Comparison of ENCODE assay signal across 34 cellular contexts in the genomic region with DNA sequence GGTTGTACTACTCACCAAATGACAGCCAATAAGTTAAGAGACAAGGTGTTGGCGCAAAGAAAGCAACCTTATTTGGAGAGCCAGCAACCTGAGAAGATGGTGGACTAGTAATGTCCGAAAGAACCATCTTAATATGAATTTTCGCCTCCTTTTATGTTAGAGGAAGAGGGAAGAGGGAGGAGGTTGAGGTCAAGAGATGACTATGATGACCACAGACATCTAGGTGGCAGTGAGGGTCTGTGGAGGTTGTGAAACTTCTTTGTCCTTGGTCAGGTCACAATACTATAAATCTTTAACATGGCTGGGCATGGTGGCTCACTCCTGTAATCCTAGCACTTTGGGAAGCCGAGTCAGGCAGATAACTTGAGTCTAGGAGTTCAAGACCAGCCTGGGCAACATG.
"Had no signal": no experiment of that assay in that cellular context is flagged by ENCODE, and none has a peak within 500 bp of the region (broad histone marks: within the 10 kb centered on the region; RNA-seq: fewer than 3 reads in every experiment).

No MANE protein-coding gene starts in this region.

- H3K27ac ChIP-seq: ascending aorta, body of pancreas, brain microvascular endothelial cell, breast epithelium, VCaP had no signal

- H3K4me1 Mint-ChIP-seq: activated CD4-positive, alpha-beta memory T cell treated with anti-CD3 and anti-CD28 coated beads, Interleukin-2, amount 10 ng/mL, durations not matched to agents 7 days and 5 days; activated CD4-positive, alpha-beta T cell treated with anti-CD3 and anti-CD28 coated beads, Interleukin-2, amount 10 ng/mL, durations not matched to agents 7 days and 5 days had no signal

- DNase-seq: activated CD4-positive, alpha-beta memory T cell treated with anti-CD3 and anti-CD28 coated beads, Interleukin-2, amount 10 ng/mL, durations not matched to agents 7 days and 5 days; activated CD4-positive, alpha-beta T cell treated with anti-CD3 and anti-CD28 coated beads for 1 hour; activated CD4-positive, alpha-beta T cell treated with anti-CD3 and anti-CD28 coated beads for 36 hours; activated CD4-positive, alpha-beta T cell treated with anti-CD3 and anti-CD28 coated beads for 48 hours; activated CD4-positive, alpha-beta T cell treated with anti-CD3 and anti-CD28 coated beads, Interleukin-2, amount 10 ng/mL, durations not matched to agents 7 days and 5 days; activated CD4-positive, alpha-beta T cell treated with anti-CD3 and anti-CD28 coated beads, Interleukin-2, amount 50 U/mL, for 48 hours; activated CD4-positive, CD25-positive, alpha-beta regulatory T cell; activated CD8-positive, alpha-beta memory T cell treated with anti-CD3 and anti-CD28 coated beads for 24 hours; activated CD8-positive, alpha-beta memory T cell treated with anti-CD3 and anti-CD28 coated beads, Interleukin-2, amount 10 ng/mL, durations not matched to agents 7 days and 5 days; activated CD8-positive, alpha-beta memory T cell treated with anti-CD3 and anti-CD28 coated beads, Interleukin-2, amount 50 U/mL, for 48 hours; activated CD8-positive, alpha-beta T cell treated with anti-CD3 and anti-CD28 coated beads, Interleukin-2, amount 10 ng/mL, durations not matched to agents 7 days and 5 days; activated effector memory CD4-positive, alpha-beta T cell treated with Interleukin-2 at 50 U/mL for 16 hours; activated gamma-delta T cell; activated naive CD4-positive, alpha-beta T cell treated with anti-CD3 and anti-CD28 coated beads, Interleukin-2, amount 10 ng/mL, durations not matched to agents 7 days and 5 days; activated naive CD4-positive, alpha-beta T cell treated with Interleukin-2 at 50 U/mL for 16 hours; activated naive CD8-positive, alpha-beta T cell treated with anti-CD3 and anti-CD28 coated beads, Interleukin-2, amount 10 ng/mL, durations not matched to agents 7 days and 5 days; activated naive CD8-positive, alpha-beta T cell treated with anti-CD3 and anti-CD28 coated beads, Interleukin-2, amount 50 U/mL, for 24 hours; activated T-cell treated with anti-CD3 and anti-CD28 coated beads, Interleukin-2, amount 50 U/mL, for 24 hours; activated T-cell treated with anti-CD3 and anti-CD28 coated beads, Interleukin-2, amount 50 U/mL, for 48 hours; amygdala; anterior cingulate cortex; body of pancreas; brain microvascular endothelial cell; central memory CD4-positive, alpha-beta T cell; T-helper 17 cell; T-helper 9 cell had no signal

- H3K27ac Mint-ChIP-seq: activated CD4-positive, alpha-beta memory T cell treated with anti-CD3 and anti-CD28 coated beads, Interleukin-2, amount 10 ng/mL, durations not matched to agents 7 days and 5 days; activated CD4-positive, alpha-beta T cell treated with anti-CD3 and anti-CD28 coated beads for 36 hours; activated CD4-positive, alpha-beta T cell treated with anti-CD3 and anti-CD28 coated beads, Interleukin-2, amount 10 ng/mL, durations not matched to agents 7 days and 5 days; activated CD8-positive, alpha-beta memory T cell treated with anti-CD3 and anti-CD28 coated beads, Interleukin-2, amount 10 ng/mL, durations not matched to agents 7 days and 5 days; activated CD8-positive, alpha-beta T cell treated with anti-CD3 and anti-CD28 coated beads, Interleukin-2, amount 10 ng/mL, durations not matched to agents 7 days and 5 days; activated naive CD4-positive, alpha-beta T cell treated with anti-CD3 and anti-CD28 coated beads, Interleukin-2, amount 10 ng/mL, durations not matched to agents 7 days and 5 days; activated naive CD4-positive, alpha-beta T cell treated with anti-CD3 and anti-CD28 coated beads, Interleukin-2, amount 50 U/mL, for 24 hours; activated naive CD8-positive, alpha-beta T cell; activated naive CD8-positive, alpha-beta T cell treated with anti-CD3 and anti-CD28 coated beads, Interleukin-2, amount 10 ng/mL, durations not matched to agents 7 days and 5 days; activated naive CD8-positive, alpha-beta T cell treated with anti-CD3 and anti-CD28 coated beads, Interleukin-2, amount 50 U/mL, for 24 hours; activated T-cell treated with anti-CD3 and anti-CD28 coated beads, Interleukin-2, amount 50 U/mL, for 24 hours; activated T-helper 2 cell treated with anti-CD3 and anti-CD28 coated beads, Interferon-gamma antibody, Interleukin-2, Interleukin-4, amounts not matched to agents 10 μg/mL and 5 μg/mL and 100 μg/mL, durations not matched to agents 14 hours and 24 hours and 36 hours; T-helper 17 cell had no signal

- H3K4me1 ChIP-seq: ascending aorta, body of pancreas, breast epithelium had no signal

- H3K36me3 ChIP-seq: ascending aorta, brain microvascular endothelial cell, breast epithelium had no signal

- H3K4me3 ChIP-seq: ascending aorta, body of pancreas, breast epithelium had no signal

- H3K9me3 Mint-ChIP-seq: activated CD4-positive, alpha-beta memory T cell treated with anti-CD3 and anti-CD28 coated beads, Interleukin-2, amount 10 ng/mL, durations not matched to agents 7 days and 5 days; activated CD4-positive, alpha-beta T cell treated with anti-CD3 and anti-CD28 coated beads, Interleukin-2, amount 10 ng/mL, durations not matched to agents 7 days and 5 days; activated naive CD4-positive, alpha-beta T cell treated with anti-CD3 and anti-CD28 coated beads, Interleukin-2, amount 10 ng/mL, durations not matched to agents 7 days and 5 days; activated naive CD4-positive, alpha-beta T cell treated with anti-CD3 and anti-CD28 coated beads, Interleukin-2, amount 50 U/mL, for 24 hours; activated naive CD8-positive, alpha-beta T cell treated with anti-CD3 and anti-CD28 coated beads, Interleukin-2, amount 10 ng/mL, durations not matched to agents 7 days and 5 days; activated naive CD8-positive, alpha-beta T cell treated with anti-CD3 and anti-CD28 coated beads, Interleukin-2, amount 50 U/mL, for 24 hours; activated T-cell treated with anti-CD3 and anti-CD28 coated beads, Interleukin-2, amount 50 U/mL, for 24 hours; activated T-helper 2 cell treated with anti-CD3 and anti-CD28 coated beads, Interferon-gamma antibody, Interleukin-2, Interleukin-4, amounts not matched to agents 10 μg/mL and 5 μg/mL and 100 μg/mL, durations not matched to agents 14 hours and 24 hours and 36 hours had no signal

- H3K36me3 Mint-ChIP-seq: activated CD8-positive, alpha-beta memory T cell treated with anti-CD3 and anti-CD28 coated beads, Interleukin-2, amount 10 ng/mL, durations not matched to agents 7 days and 5 days; activated naive CD4-positive, alpha-beta T cell treated with anti-CD3 and anti-CD28 coated beads, Interleukin-2, amount 10 ng/mL, durations not matched to agents 7 days and 5 days; activated naive CD8-positive, alpha-beta T cell treated with anti-CD3 and anti-CD28 coated beads, Interleukin-2, amount 10 ng/mL, durations not matched to agents 7 days and 5 days had no signal

- H3K4me3 Mint-ChIP-seq: activated CD4-positive, alpha-beta memory T cell treated with anti-CD3 and anti-CD28 coated beads, Interleukin-2, amount 10 ng/mL, durations not matched to agents 7 days and 5 days; activated CD4-positive, alpha-beta T cell treated with anti-CD3 and anti-CD28 coated beads for 36 hours; activated CD4-positive, alpha-beta T cell treated with anti-CD3 and anti-CD28 coated beads, Interleukin-2, amount 10 ng/mL, durations not matched to agents 7 days and 5 days; activated CD8-positive, alpha-beta memory T cell treated with anti-CD3 and anti-CD28 coated beads, Interleukin-2, amount 10 ng/mL, durations not matched to agents 7 days and 5 days; activated CD8-positive, alpha-beta T cell treated with anti-CD3 and anti-CD28 coated beads, Interleukin-2, amount 10 ng/mL, durations not matched to agents 7 days and 5 days; activated naive CD4-positive, alpha-beta T cell treated with anti-CD3 and anti-CD28 coated beads, Interleukin-2, amount 10 ng/mL, durations not matched to agents 7 days and 5 days; activated naive CD4-positive, alpha-beta T cell treated with anti-CD3 and anti-CD28 coated beads, Interleukin-2, amount 50 U/mL, for 24 hours; activated naive CD8-positive, alpha-beta T cell; activated naive CD8-positive, alpha-beta T cell treated with anti-CD3 and anti-CD28 coated beads, Interleukin-2, amount 10 ng/mL, durations not matched to agents 7 days and 5 days; activated naive CD8-positive, alpha-beta T cell treated with anti-CD3 and anti-CD28 coated beads, Interleukin-2, amount 50 U/mL, for 24 hours; activated T-cell treated with anti-CD3 and anti-CD28 coated beads, Interleukin-2, amount 50 U/mL, for 24 hours; T-helper 17 cell had no signal

- H3K27me3 ChIP-seq: ascending aorta, body of pancreas, brain microvascular endothelial cell, breast epithelium had no signal

- FAIRE-seq: colon, TTC549 had no signal

- H3K9me3 ChIP-seq: ascending aorta, body of pancreas, breast epithelium had no signal

- H3K27me3 Mint-ChIP-seq: activated CD4-positive, alpha-beta memory T cell treated with anti-CD3 and anti-CD28 coated beads, Interleukin-2, amount 10 ng/mL, durations not matched to agents 7 days and 5 days; activated CD4-positive, alpha-beta T cell treated with anti-CD3 and anti-CD28 coated beads for 36 hours; activated CD4-positive, alpha-beta T cell treated with anti-CD3 and anti-CD28 coated beads, Interleukin-2, amount 10 ng/mL, durations not matched to agents 7 days and 5 days; activated CD8-positive, alpha-beta memory T cell treated with anti-CD3 and anti-CD28 coated beads, Interleukin-2, amount 10 ng/mL, durations not matched to agents 7 days and 5 days; activated naive CD4-positive, alpha-beta T cell treated with anti-CD3 and anti-CD28 coated beads, Interleukin-2, amount 10 ng/mL, durations not matched to agents 7 days and 5 days; activated naive CD4-positive, alpha-beta T cell treated with anti-CD3 and anti-CD28 coated beads, Interleukin-2, amount 50 U/mL, for 24 hours; activated naive CD8-positive, alpha-beta T cell; activated naive CD8-positive, alpha-beta T cell treated with anti-CD3 and anti-CD28 coated beads, Interleukin-2, amount 50 U/mL, for 24 hours; activated T-cell treated with anti-CD3 and anti-CD28 coated beads, Interleukin-2, amount 50 U/mL, for 24 hours; T-helper 17 cell had no signal
